In the genomic region with DNA sequence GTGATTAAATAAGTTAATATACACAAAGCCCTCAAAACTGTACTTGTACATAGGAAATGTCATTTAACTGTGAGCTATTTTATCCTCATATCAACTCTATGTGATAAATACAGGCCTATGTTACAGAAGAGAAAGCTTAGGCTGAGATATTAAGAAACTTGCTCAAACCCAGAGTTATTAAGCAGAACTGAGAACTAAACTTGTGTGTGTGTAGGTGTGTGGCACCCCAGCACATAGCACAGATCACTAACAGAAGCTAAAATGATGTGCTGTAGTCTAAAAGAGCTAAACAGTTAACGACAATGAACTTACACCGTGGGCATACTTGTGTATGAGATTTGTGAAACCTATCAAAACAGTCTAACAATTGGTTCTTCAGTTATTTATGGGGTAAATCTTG, we compare ENCODE assay signal across 14 cellular contexts. TPM values are rescaled to one million over a fixed set of nuclear protein-coding genes. Genes with fewer than 3 reads are reported as not detected.
DNase-seq lines count a peak whose midpoint lies in the region; ATAC-seq and TF ChIP-seq lines count a peak whose summit lies in the region.
"Had no signal": no experiment of that assay in that cellular context is flagged by ENCODE, and none has a peak within 500 bp of the region (broad histone marks: within the 10 kb centered on the region; RNA-seq: fewer than 3 reads in every experiment).

No MANE protein-coding gene starts in this region.

- H3K4me1 ChIP-seq in OCI-LY3 (ENCODE audit: low read length), result peaks cover 23% of the 10 kb centered on the region
- peaks cover 11% of the 10 kb centered on the region for H3K4me1 ChIP-seq in lower lobe of right lung
- peaks cover 0 to 15% (median 0%) of the 10 kb centered on the region in 4 donors for H3K4me1 ChIP-seq in transverse colon

- H2AFZ ChIP-seq in OCI-LY3 (ENCODE audit: low read depth, low read length), result no peak overlapping the region

- H4K20me1 ChIP-seq in OCI-LY3 (ENCODE audit: insufficient read depth, low read length), result peaks cover 82% of the 10 kb centered on the region

- H3K27ac ChIP-seq in OCI-LY3 (ENCODE audit: low read length) (peak overlapping the region; percentile 48), lower lobe of right lung (no peak overlapping the region), transverse colon (no peak overlapping the region)

- no peak overlapping the region for H3K9ac ChIP-seq in OCI-LY3 (ENCODE audit: low read length)

- intact Hi-C loops in lower lobe of right lung (cut with DNase I) (no loop called here), transverse colon (cut with DNase I; ENCODE audit: low total_unique reads) (no loop called here)

- in situ Hi-C loops in transverse colon (cut with MboI; ENCODE audit: low pct_ligation_motif_present in 1 of 4, low pct_unique_long_range_greater_than_20kb in 1 of 4, low sequenced_read_pairs in 3 of 4), result no loop called here

- no peak for TF ChIP-seq EP300 in transverse colon (IDR thresholded peaks at IDR 0.05; ENCODE audit: low read depth)

- peak overlapping the region; percentile 48 for H3K4me2 ChIP-seq in OCI-LY3 (ENCODE audit: low read length)

- ATAC-seq in GM18508 (IDR thresholded peaks at IDR 0.05; ENCODE audit: insufficient read depth, unreplicated experiment), result peak; percentile 75
- peak; percentile 75 for ATAC-seq in GM21367 (IDR thresholded peaks at IDR 0.05; ENCODE audit: unreplicated experiment)
- ATAC-seq in HG02973 (IDR thresholded peaks at IDR 0.05; ENCODE audit: unreplicated experiment), result peak; percentile 79
- ATAC-seq in lower lobe of right lung, result no peak
- ATAC-seq: left colon, WTC11 had no signal

- peaks cover 71% of the 10 kb centered on the region for H3K79me2 ChIP-seq in OCI-LY3 (ENCODE audit: low read length)

- H3K9me3 ChIP-seq in OCI-LY3 (ENCODE audit: insufficient read depth, low read length) (no peaks in the 10 kb centered on the region), lower lobe of right lung (no peaks in the 10 kb centered on the region), transverse colon (no peaks in the 10 kb centered on the region)

- H3K36me3 ChIP-seq in OCI-LY3 (replicated peaks; ENCODE audit: low read depth, low read length) (peaks cover 24% of the 10 kb centered on the region), lower lobe of right lung (no peaks in the 10 kb centered on the region), transverse colon (no peaks in the 10 kb centered on the region)

- H3K27me3 ChIP-seq in OCI-LY3 (ENCODE audit: low read depth, low read length) (no peaks in the 10 kb centered on the region), lower lobe of right lung (ENCODE audit: low read depth) (no peaks in the 10 kb centered on the region), transverse colon (no peaks in the 10 kb centered on the region)

- TF ChIP-seq CTCF in OCI-LY3 (IDR thresholded peaks at IDR 0.05; ENCODE audit: low read depth, low read length) (no peak), lower lobe of right lung (IDR thresholded peaks at IDR 0.05) (no peak), foreskin fibroblast (IDR thresholded peaks at IDR 0.05; ENCODE audit: low read depth, low read length) (no peak), transverse colon (IDR thresholded peaks at IDR 0.05) (no peak)

- 63 to 87% methylated on average over 1 to 2 of the region's 2 CpGs for WGBS in transverse colon (ENCODE audit: low coverage in 1 of 2), 2 donors

- no peak for TF ChIP-seq POLR2A in transverse colon (IDR thresholded peaks at IDR 0.05)

- H3K4me3 ChIP-seq in OCI-LY3 (ENCODE audit: low read length) (no peak overlapping the region), lower lobe of right lung (no peak overlapping the region), foreskin fibroblast (ENCODE audit: low read depth in 1 of 2, low read length in 2 of 2) (no peak overlapping the region), transverse colon (no peak overlapping the region)

- DNase-seq in lower lobe of right lung (no peak), foreskin fibroblast (no peak), transverse colon (no peak), HPDE6-E6E7 (ENCODE audit: extremely low spot score) (no peak)
- DNase-seq: CD4-positive, alpha-beta T cell; central memory CD4-positive, alpha-beta T cell; left colon; NCI-H2081 treated with DMSO at 0.1 percent for 48 hours; posterior cingulate gyrus had no signal

RNA-seq across cellular contexts. Expression of gene MTPN, which starts 34.5 kb away (rescaled TPM):
- total RNA-seq in lower lobe of right lung (144 TPM), transverse colon (10 to 100 TPM; 44.9 to 71.7 (median 65.5) TPM)

Comparison
In these comparisons a context has a peak if more than half of its experiments do, and no peak if none do; other contexts are left out.
1. ATAC-seq: peak in GM18508 (single experiment), GM21367 (single experiment) and HG02973 (single experiment); none in lower lobe of right lung (0 of 2).